ENCODE assay signal across 15 cellular contexts in genomic region chr18:6406075-6406909, GRCh38. TPM values are rescaled to one million over a fixed set of nuclear protein-coding genes. Genes with fewer than 3 reads are reported as not detected.
DNase-seq lines count a peak whose midpoint lies in the region; ATAC-seq, FAIRE-seq and TF ChIP-seq lines count a peak whose summit lies in the region.
"Had no signal": no experiment of that assay in that cellular context is flagged by ENCODE, and none has a peak within 500 bp of the region (broad histone marks: within the 10 kb centered on the region; RNA-seq: fewer than 3 reads in every experiment).

No MANE protein-coding gene starts in this region.

- intact Hi-C loops in Right ventricle myocardium inferior (cut with DNase I), result no loop called here
- intact Hi-C loops in cardiac septum (cut with DNase I), result no loop called here
- intact Hi-C loops in spleen (cut with DNase I; ENCODE audit: low total_unique reads), result no loop called here

- H3K36me3 ChIP-seq in brain microvascular endothelial cell (replicated peaks) (no peaks in the 10 kb centered on the region), spleen (no peaks in the 10 kb centered on the region)

- no peaks in the 10 kb centered on the region for H3K9me3 ChIP-seq in spleen

- in situ Hi-C loops in brain microvascular endothelial cell (cut with HindIII; ENCODE audit: low pct_ligation_motif_present, low sequenced_read_pairs), result no loop called here

- TF ChIP-seq POLR2A in spleen (IDR thresholded peaks at IDR 0.05), result no peak

- H3K4me3 ChIP-seq in brain microvascular endothelial cell (ENCODE audit: low read depth, low read length), result no peak overlapping the region
- H3K4me3 ChIP-seq in spleen, result no peak overlapping the region

- TF ChIP-seq CTCF in brain microvascular endothelial cell (IDR thresholded peaks at IDR 0.05; ENCODE audit: low read depth, low read length, missing control alignments) (no peak), spleen (IDR thresholded peaks at IDR 0.05 in 8 of 11, conservative IDR thresholded peaks at IDR 0.05 in 3 of 11) (no peak)

- WGBS in spleen, 5 donors, result 44 to 74% (median 51%) methylated on average over 10 of the region's 10 CpGs

- peak; percentile 77 for FAIRE-seq in urothelium cell line (lab: Jason Lieb, UNC)
- FAIRE-seq: A204.1 had no signal

- ATAC-seq in Right ventricle myocardium inferior (peak; percentile 44), left lobe of liver (peak; percentile 69), GM21528 (IDR thresholded peaks at IDR 0.05; ENCODE audit: low FRiP score, unreplicated experiment) (no peak)

- no peak for DNase-seq in Right ventricle myocardium inferior (ENCODE audit: missing footprints)
- DNase-seq in cardiac septum (ENCODE audit: low spot score), result no peak
- DNase-seq in brain microvascular endothelial cell, result peak; percentile 53
- no peak for DNase-seq in left lobe of liver (ENCODE audit: low spot score)
- peak; percentile 79 for DNase-seq in urothelium cell line (ENCODE audit: low spot score)
- DNase-seq in caudate nucleus (lab: John Stamatoyannopoulos, UW), result no peak
- no peak for DNase-seq in spleen
- DNase-seq: activated CD4-positive, alpha-beta T cell treated with anti-CD3 and anti-CD28 coated beads for 48 hours; activated gamma-delta T cell treated with Interleukin-2 at 50 U/mL for 16 hours; dermis blood vessel endothelial cell; DND-41; naive B cell; SIG-M5 had no signal

- peaks cover 0 to 36% (median 14%) of the 10 kb centered on the region in 6 donors for H3K4me1 ChIP-seq in spleen

- no peaks in the 10 kb centered on the region for H3K27me3 ChIP-seq in brain microvascular endothelial cell (replicated peaks)
- H3K27me3 ChIP-seq in spleen (replicated peaks in 1 of 7), result no peaks in the 10 kb centered on the region

- no peak overlapping the region for H3K27ac ChIP-seq in brain microvascular endothelial cell
- no peak overlapping the region for H3K27ac ChIP-seq in caudate nucleus (ENCODE audit: low read depth, low read length)
- peak overlapping the region in 2 of 8 donors; percentile 29 to 43 for H3K27ac ChIP-seq in spleen

RNA-seq across cellular contexts. Expression of gene L3MBTL4, which starts 8.4 kb away (rescaled TPM):
- total RNA-seq in Right ventricle myocardium inferior (1.1 TPM), cardiac septum (0.70 TPM), left lobe of liver (10.9 TPM), spleen (10 to 100 TPM; 11.4 to 21.0 (median 13.4) TPM)
- polyA plus RNA-seq in spleen, result 1 to 10 TPM; 1.1 to 3.3 (median 2.1) TPM

Comparison
In these comparisons a context has a peak if more than half of its experiments do, and no peak if none do; other contexts are left out.
1. DNase-seq: peak in brain microvascular endothelial cell (single experiment) and urothelium cell line (single experiment); none in Right ventricle myocardium inferior (single experiment), cardiac septum (single experiment), left lobe of liver (single experiment), caudate nucleus (0 of 61) and spleen (single experiment).